Comparison of ENCODE assay signal across 23 cellular contexts in the genomic region with DNA sequence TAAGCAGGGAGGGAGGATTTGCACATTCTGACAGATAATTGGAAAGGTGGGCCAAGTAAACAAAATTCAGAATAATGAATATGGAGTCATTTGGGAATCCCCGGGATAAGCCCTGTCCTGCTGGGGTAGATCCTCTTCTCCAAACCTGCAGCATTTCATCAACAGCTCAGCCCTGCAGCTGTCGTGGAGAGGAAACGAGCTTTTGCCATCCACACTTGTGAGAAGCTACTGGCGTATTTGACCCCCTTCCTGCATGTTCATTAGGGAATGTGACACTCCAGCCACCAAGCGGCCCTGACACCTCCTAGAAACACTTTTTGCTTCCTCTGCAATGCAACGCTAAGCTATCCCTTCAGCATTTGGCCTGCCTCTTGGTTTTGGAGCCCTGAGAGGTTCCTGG. TPM values are rescaled to one million over a fixed set of nuclear protein-coding genes. Genes with fewer than 3 reads are reported as not detected.
DNase-seq lines count a peak whose midpoint lies in the region; ATAC-seq and TF ChIP-seq lines count a peak whose summit lies in the region.
"Had no signal": no experiment of that assay in that cellular context is flagged by ENCODE, and none has a peak within 500 bp of the region (broad histone marks: within the 10 kb centered on the region; RNA-seq: fewer than 3 reads in every experiment).

No MANE protein-coding gene starts in this region.

- no peaks in the 10 kb centered on the region for H3K9me3 Mint-ChIP-seq in GM23338
- H3K9me3 Mint-ChIP-seq: CD4-positive, alpha-beta T cell; T-cell had no signal

- no peak overlapping the region for H4K5ac ChIP-seq in IMR-90 (ENCODE audit: low read depth, low read length)

- H2AFZ ChIP-seq in GM23338 (peak overlapping the region; percentile 43; the same call in 1 of the 2 replicates), IMR-90 (replicated peaks; ENCODE audit: low read length, poor library complexity) (peak overlapping the region; percentile 66)
- H2AFZ ChIP-seq: GM23248 had no signal

- no peaks in the 10 kb centered on the region; the same call in 1 of the 2 replicates for H3K9me1 ChIP-seq in IMR-90 (ENCODE audit: insufficient read depth, low read length)

- H2BK15ac ChIP-seq in IMR-90 (ENCODE audit: low read depth, low read length) = no peak overlapping the region

- H4K91ac ChIP-seq in IMR-90 (ENCODE audit: insufficient read depth, low read depth, low read length) = no peak overlapping the region

- H2AK5ac ChIP-seq in IMR-90 (ENCODE audit: low read depth, low read length) = no peak overlapping the region

- POLR2A ChIA-PET in IMR-90 (lab: Charles Lee; ENCODE audit: unreplicated experiment) = no interaction called here

- H3F3A ChIP-seq in GM23338 (replicated peaks; ENCODE audit: low read depth) = peaks cover 20% of the 10 kb centered on the region

- in situ Hi-C loops in IMR-90 (cut with MboI; ENCODE audit: low sequenced_read_pairs) = no loop called here

- H2BK120ac ChIP-seq in IMR-90 (ENCODE audit: low read depth, low read length) = no peak overlapping the region

- H3K9ac ChIP-seq in IMR-90 (ENCODE audit: low read depth, low read length) = no peak overlapping the region
- H3K9ac ChIP-seq: BLaER1 treated with 17β-estradiol and CSF1 and Interleukin-3, amounts not matched to agents 10 nM and 100 nM; GM23248; KMS-11 had no signal

- no peaks in the 10 kb centered on the region for H3K36me3 Mint-ChIP-seq in GM23338 (ENCODE audit: low read depth)
- H3K36me3 Mint-ChIP-seq: T-cell had no signal

- WGBS in IMR-90 (ENCODE audit: extremely low coverage in 2 of 2, insufficient read length in 1 of 2), 2 experiments = 39% methylated on average over 5 of the region's 6 CpGs; no CpG with 5 or more reads in 1 of the 2 experiments

- TF ChIP-seq CTCF in GM23338 (conservative IDR thresholded peaks at IDR 0.05; ENCODE audit: low read depth in 2 of 2) (no peak), IMR-90 (conservative IDR thresholded peaks at IDR 0.05; ENCODE audit: low read depth, low read length) (no peak)

- H3K9me3 ChIP-seq in IMR-90 (ENCODE audit: control insufficient read depth, insufficient read depth, low read length) = no peaks in the 10 kb centered on the region
- H3K9me3 ChIP-seq: BLaER1 treated with 17β-estradiol and CSF1 and Interleukin-3, amounts not matched to agents 10 nM and 100 nM; SJSA1 had no signal

- H3K27ac Mint-ChIP-seq in GM23338 = no peak overlapping the region
- H3K27ac Mint-ChIP-seq: CD4-positive, alpha-beta T cell; T-cell had no signal

- no peak overlapping the region for H2BK5ac ChIP-seq in IMR-90 (ENCODE audit: low read depth, low read length, poor library complexity, severe bottlenecking)

- peaks cover 21% of the 10 kb centered on the region for H3K27me3 Mint-ChIP-seq in GM23338 (ENCODE audit: insufficient read depth, low read depth, poor library complexity)

- no peaks in the 10 kb centered on the region for H3K79me2 ChIP-seq in GM23338 (replicated peaks; ENCODE audit: insufficient read depth)

- H3K23ac ChIP-seq in IMR-90 (ENCODE audit: low read depth, low read length) = no peak overlapping the region

- H3K36me3 ChIP-seq in GM23338 (ENCODE audit: insufficient read depth) (no peaks in the 10 kb centered on the region), IMR-90 (ENCODE audit: control insufficient read depth, insufficient read depth, low read length) (no peaks in the 10 kb centered on the region)
- H3K36me3 ChIP-seq: BLaER1 treated with 17β-estradiol and CSF1 and Interleukin-3, amounts not matched to agents 10 nM and 100 nM; SJSA1 had no signal

- CTCF ChIA-PET in IMR-90 (lab: Yijun Ruan, JAX) = interaction anchor here (0.6 kb wide), 1 partner anchor 1538 kb away, joined by 3 read pairs; no protein-coding TSS in a partner anchor

- H4K8ac ChIP-seq in IMR-90 (ENCODE audit: low read depth in 2 of 2, low read length in 2 of 2) = no peak overlapping the region

- no peak overlapping the region for H3K4ac ChIP-seq in IMR-90 (ENCODE audit: low read depth, low read length)

- no peak overlapping the region for H3K56ac ChIP-seq in IMR-90 (ENCODE audit: extremely low read depth, insufficient read depth, low read length)

- no peak overlapping the region for H3K14ac ChIP-seq in IMR-90 (replicated peaks; ENCODE audit: low read depth, low read length)

- no peak for DNase-seq in GM23338 (ENCODE audit: low spot score)
- DNase-seq in IMR-90 = no peak
- DNase-seq in iPS-NIHi7 (ENCODE audit: extremely low spot score) = peak; percentile 18
- DNase-seq in posterior vena cava (ENCODE audit: low spot score) = peak; percentile 18
- no peak for DNase-seq in erythroblast (lab: John Stamatoyannopoulos, UW)
- DNase-seq in NCI-H1694 (lab: John Stamatoyannopoulos, UW) = no peak
- DNase-seq: AML-193; CD4-positive, alpha-beta T cell; GM23248; MM.1S; NCI-H1417; NCI-H187 treated with DMSO at 0.1 percent for 48 hours; NCI-H524; NCI-H774; PC-3; T-cell had no signal

- H4K20me1 ChIP-seq in GM23338 (replicated peaks; ENCODE audit: insufficient read depth) (no peaks in the 10 kb centered on the region), IMR-90 (ENCODE audit: insufficient read depth, low read length) (no peaks in the 10 kb centered on the region)

- no peaks in the 10 kb centered on the region for H3K27me3 ChIP-seq in GM23338 (ENCODE audit: insufficient read depth)
- H3K27me3 ChIP-seq in IMR-90 (ENCODE audit: control insufficient read depth, insufficient read depth, low read length) = peaks cover 42% of the 10 kb centered on the region
- H3K27me3 ChIP-seq: BLaER1 treated with 17β-estradiol and CSF1 and Interleukin-3, amounts not matched to agents 10 nM and 100 nM had no signal

- BruUV-seq in IMR-90 (replicated peaks; lab: Mats Ljungman, UMichigan) = no TSS peak

- H3K27ac ChIP-seq in GM23338 (ENCODE audit: low read depth) = no peak overlapping the region
- H3K27ac ChIP-seq in IMR-90 (ENCODE audit: insufficient read depth, low read length) = no peak overlapping the region
- H3K27ac ChIP-seq: BLaER1 treated with 17β-estradiol and CSF1 and Interleukin-3, amounts not matched to agents 10 nM and 100 nM; GM23248; KMS-11; SJSA1 had no signal

- ATAC-seq in GM23338 = no peak
- ATAC-seq in IMR-90 (ENCODE audit: low read depth) = no peak
- ATAC-seq in HG02588 (IDR thresholded peaks at IDR 0.05; ENCODE audit: unreplicated experiment) = no peak
- ATAC-seq: HCT116, PC-3, T-cell had no signal

- H3K4me1 ChIP-seq in GM23338 (ENCODE audit: insufficient read depth) (peaks cover 57% of the 10 kb centered on the region), IMR-90 (ENCODE audit: control insufficient read depth, insufficient read depth, low read length) (no peaks in the 10 kb centered on the region)
- H3K4me1 ChIP-seq: SJSA1 had no signal

- no peak for TF ChIP-seq RAD21 in IMR-90 (IDR thresholded peaks at IDR 0.05; ENCODE audit: low read length)

- H3K4me1 Mint-ChIP-seq in GM23338 = peaks cover 57% of the 10 kb centered on the region

- H2BK20ac ChIP-seq in IMR-90 (ENCODE audit: low read depth, low read length) = no peak overlapping the region

- H3K79me1 ChIP-seq in IMR-90 (ENCODE audit: low read depth in 1 of 2, low read length in 2 of 2) = no peaks in the 10 kb centered on the region

- H3K4me3 Mint-ChIP-seq in GM23338 = no peak overlapping the region
- H3K4me3 Mint-ChIP-seq: CD4-positive, alpha-beta T cell; T-cell had no signal

- intact Hi-C loops in IMR-90 (cut with micrococcal nuclease) (no loop called here), posterior vena cava (cut with DNase I) (no loop called here)

- H3K9me2 ChIP-seq in GM23338 (ENCODE audit: insufficient read depth) = no peaks in the 10 kb centered on the region

- H3K4me3 ChIP-seq in GM23338 (no peak overlapping the region), IMR-90 (ENCODE audit: insufficient read depth, low read depth, low read length) (no peak overlapping the region)
- H3K4me3 ChIP-seq: BLaER1 treated with 17β-estradiol and CSF1 and Interleukin-3, amounts not matched to agents 10 nM and 100 nM; GM23248; SJSA1 had no signal

- TF ChIP-seq POLR2A in IMR-90 (IDR thresholded peaks at IDR 0.05; ENCODE audit: low read depth, low read length) = no peak
- no peak for TF ChIP-seq POLR2A in erythroblast (IDR thresholded peaks at IDR 0.05; ENCODE audit: low read length)

- no peak overlapping the region for H2AK9ac ChIP-seq in IMR-90 (replicated peaks; ENCODE audit: low read depth, low read length, poor library complexity)

- no peak overlapping the region for H3K18ac ChIP-seq in IMR-90 (ENCODE audit: low read depth, low read length)

- H3K4me2 ChIP-seq in GM23338 (peak overlapping the region; percentile 62; the same call in 1 of the 2 replicates), IMR-90 (ENCODE audit: low read depth, low read length) (no peak overlapping the region)
- H3K4me2 ChIP-seq: BLaER1 treated with 17β-estradiol and CSF1 and Interleukin-3, amounts not matched to agents 10 nM and 100 nM; KMS-11 had no signal

- dilution Hi-C loops in IMR-90 (cut with HindIII; ENCODE audit: low sequenced_read_pairs, unreplicated experiment) = no loop called here

TF ChIP-seq in GM23338, 12 proteins besides CTCF, POLR2A, EP300 and RAD21 (continues in another document):
- TF ChIP-seq POLR2AphosphoS5 (IDR thresholded peaks at IDR 0.05; ENCODE audit: low read depth) (no peak), EZH2phosphoT487 (IDR thresholded peaks at IDR 0.05; ENCODE audit: unreplicated experiment) (no peak)

TF ChIP-seq in IMR-90, 13 proteins besides CTCF, POLR2A, EP300 and RAD21 (continues in another document):
- TF ChIP-seq RCOR1 (IDR thresholded peaks at IDR 0.05; ENCODE audit: insufficient replicate concordance, low read length) = no peak

RNA-seq across cellular contexts. Expression of a gene that starts 8.0 kb away (rescaled TPM):
- total RNA-seq in GM23338 (2014; rRNA removed; shearing (Covaris generic)) = 12.4 and 16.9 TPM in 2 replicates
- polyA plus RNA-seq in GM23338 (2016; fragmentation: Nextera tagmentation; extraction: Ambion mirVana) (8.3 and 10.2 TPM in 2 replicates), IMR-90 (2012; rRNA removed) (not detected in 2 replicates)
- total RNA-seq in IMR-90 (2012; rRNA removed) (not detected in 2 replicates), posterior vena cava (1 to 10 TPM; 3.4 to 4.2 TPM)
- not detected in 2 replicates for polyA plus RNA-seq in IMR-90 (2012; cell fraction: cytosol; rRNA removed)
- not detected in 2 replicates for polyA plus RNA-seq in IMR-90 (2012; cell fraction: nucleus; rRNA removed; ENCODE audit: low replicate concordance)
- total RNA-seq: CD4-positive, alpha-beta T cell; G401; GM23248; HT1080; PC-3; SJSA1 had no signal
- polyA plus RNA-seq: GM23248 had no signal

RNA-seq across cellular contexts. Expression of a gene that starts 25.0 kb away (rescaled TPM):
- 96.7 and 109 TPM in 2 replicates for total RNA-seq in GM23338 (2014; rRNA removed; shearing (Covaris generic))
- polyA plus RNA-seq in GM23338 (2016; fragmentation: Nextera tagmentation; extraction: Ambion mirVana) (89.1 and 95.1 TPM in 2 replicates), IMR-90 (2012; rRNA removed) (68.1 and 70.6 TPM in 2 replicates)
- total RNA-seq in IMR-90 (2012; rRNA removed) (31.4 and 34.4 TPM in 2 replicates), posterior vena cava (10 to 100 TPM; 41.7 to 45.9 TPM)
- 49.7 and 57.5 TPM in 2 replicates for polyA plus RNA-seq in IMR-90 (2012; cell fraction: cytosol; rRNA removed)
- 64.1 and 126 TPM in 2 replicates for polyA plus RNA-seq in IMR-90 (2012; cell fraction: nucleus; rRNA removed; ENCODE audit: low replicate concordance)

RNA-seq across cellular contexts. Expression of a gene that starts 50.1 kb away (rescaled TPM):
- 25.6 and 26.9 TPM in 2 replicates for total RNA-seq in GM23338 (2014; rRNA removed; shearing (Covaris generic))
- 10.6 and 11.3 TPM in 2 replicates for polyA plus RNA-seq in GM23338 (2016; fragmentation: Nextera tagmentation; extraction: Ambion mirVana)
- 14.7 and 29.4 TPM in 2 replicates for total RNA-seq in IMR-90 (2012; rRNA removed)
- 7.2 and 8.5 TPM in 2 replicates for polyA plus RNA-seq in IMR-90 (2012; rRNA removed)
- polyA plus RNA-seq in IMR-90 (2012; cell fraction: cytosol; rRNA removed) = 2.4 and 3.4 TPM in 2 replicates
- polyA plus RNA-seq in IMR-90 (2012; cell fraction: nucleus; rRNA removed; ENCODE audit: low replicate concordance) = 2.5 and 11.2 TPM in 2 replicates
- total RNA-seq in posterior vena cava = 10 to 100 TPM; 17.9 to 18.0 TPM

Comparison
In these comparisons a context has a peak if more than half of its experiments do, and no peak if none do; other contexts are left out.
1. DNase-seq: peak in iPS-NIHi7 (single experiment) and posterior vena cava (single experiment); none in GM23338 (single experiment), IMR-90 (single experiment), erythroblast (0 of 2) and NCI-H1694 (single experiment).